In genomic region chrX:66760648-66761047, GRCh38 we compare ENCODE assay signal across 17 cellular contexts.
A peak's percentile ranks its signal among the peaks of the same experiment; 100 is the strongest.
DNase-seq lines count a peak whose midpoint lies in the region; ATAC-seq, FAIRE-seq and TF ChIP-seq lines count a peak whose summit lies in the region.
"Had no signal": no experiment of that assay in that cellular context is flagged by ENCODE, and none has a peak within 500 bp of the region (broad histone marks: within the 10 kb centered on the region; RNA-seq: fewer than 3 reads in every experiment).

No MANE protein-coding gene starts in this region.

- H3K36me3 ChIP-seq in Loucy (ENCODE audit: insufficient read depth, low read length) = no peaks in the 10 kb centered on the region
- H3K36me3 ChIP-seq in astrocyte (ENCODE audit: insufficient read depth, low read length) = no peaks in the 10 kb centered on the region
- no peaks in the 10 kb centered on the region for H3K36me3 ChIP-seq in right lobe of liver
- H3K36me3 ChIP-seq in MG63 = no peaks in the 10 kb centered on the region
- H3K36me3 ChIP-seq: gastrocnemius medialis, WERI-Rb-1 had no signal

- H3K79me2 ChIP-seq in Loucy (ENCODE audit: insufficient read depth, low read length) (no peaks in the 10 kb centered on the region), astrocyte (ENCODE audit: insufficient read depth, low read length) (no peaks in the 10 kb centered on the region)

- H2AFZ ChIP-seq in Loucy (ENCODE audit: low read length) (no peak overlapping the region), astrocyte (ENCODE audit: low read depth, low read length) (no peak overlapping the region)

- H3K9ac ChIP-seq in Loucy (ENCODE audit: low read depth, low read length, poor library complexity, severe bottlenecking) = no peak overlapping the region
- no peak overlapping the region for H3K9ac ChIP-seq in astrocyte (ENCODE audit: low read length)

- no peaks in the 10 kb centered on the region for H3K4me1 Mint-ChIP-seq in astrocyte (ENCODE audit: low read depth, unreplicated experiment)
- no peaks in the 10 kb centered on the region for H3K4me1 Mint-ChIP-seq in activated T-helper 2 cell treated with anti-CD3 and anti-CD28 coated beads, Interferon-gamma antibody, Interleukin-2, Interleukin-4, amounts not matched to agents 10 μg/mL and 5 μg/mL and 100 μg/mL, durations not matched to agents 14 hours and 24 hours and 36 hours (ENCODE audit: low read depth)
- H3K4me1 Mint-ChIP-seq: CD4-positive, CD25-positive, alpha-beta regulatory T cell; naive thymus-derived CD8-positive, alpha-beta T cell had no signal

- DNase-seq in ELR (ENCODE audit: low read depth) (peak; percentile 4), astrocyte (ENCODE audit: low read depth) (no peak), right lobe of liver (no peak), MG63 (no peak)
- no peak for DNase-seq in stimulated activated CD4-positive, alpha-beta T cell treated with anti-CD3 and anti-CD28 coated beads, Interleukin-2, amount 100 ng/mL, for 24 hours
- no peak for DNase-seq in activated T-helper 2 cell treated with anti-CD3 and anti-CD28 coated beads, Interferon-gamma antibody, Interleukin-2, Interleukin-4, amounts not matched to agents 10 μg/mL and 5 μg/mL and 100 μg/mL, durations not matched to agents 14 hours and 24 hours and 36 hours (ENCODE audit: low spot score)
- DNase-seq: CD4-positive, CD25-positive, alpha-beta regulatory T cell; gastrocnemius medialis; kidney glomerular epithelial cell; naive thymus-derived CD8-positive, alpha-beta T cell; NCI-H1105 treated with DMSO at 0.1 percent for 48 hours; NCI-H510A treated with DMSO at 0.1 percent for 48 hours; Right ventricle myocardium superior; WERI-Rb-1 had no signal

- H3K4me3 ChIP-seq in Loucy (ENCODE audit: low read length, poor library complexity, severe bottlenecking) (no peak overlapping the region), astrocyte (ENCODE audit: insufficient read depth, low read depth, low read length) (no peak overlapping the region), right lobe of liver (no peak overlapping the region), MG63 (no peak overlapping the region)
- H3K4me3 ChIP-seq: gastrocnemius medialis had no signal

- H3K4me3 Mint-ChIP-seq in astrocyte (ENCODE audit: unreplicated experiment) = no peak overlapping the region
- H3K4me3 Mint-ChIP-seq in activated T-helper 2 cell treated with anti-CD3 and anti-CD28 coated beads, Interferon-gamma antibody, Interleukin-2, Interleukin-4, amounts not matched to agents 10 μg/mL and 5 μg/mL and 100 μg/mL, durations not matched to agents 14 hours and 24 hours and 36 hours (ENCODE audit: low read depth) = no peak overlapping the region
- H3K4me3 Mint-ChIP-seq: CD4-positive, CD25-positive, alpha-beta regulatory T cell; dendritic cell treated with granulocyte-macrophage colony-stimulating factor and Interleukin-4, amounts not matched to agents 40 ng/mL and 50 ng/mL, for 4 days; naive thymus-derived CD8-positive, alpha-beta T cell had no signal

- TF ChIP-seq POLR2A in right lobe of liver (IDR thresholded peaks at IDR 0.05) = no peak

- H4K20me1 ChIP-seq in Loucy (ENCODE audit: insufficient read depth, low read length, poor library complexity, severe bottlenecking) = no peaks in the 10 kb centered on the region
- H4K20me1 ChIP-seq in astrocyte (ENCODE audit: insufficient read depth, low read length) = no peaks in the 10 kb centered on the region

- TF ChIP-seq CTCF in Loucy (conservative IDR thresholded peaks at IDR 0.05; ENCODE audit: low read length) = peak; percentile 31; the same call in 1 of the 2 replicates
- peak; percentile 7 for TF ChIP-seq CTCF in astrocyte (IDR thresholded peaks at IDR 0.05; ENCODE audit: insufficient read depth, low read depth, low read length)
- peak; percentile 17 to 43 (median 38) for TF ChIP-seq CTCF in right lobe of liver (IDR thresholded peaks at IDR 0.05)

- H3K9me3 Mint-ChIP-seq in astrocyte (ENCODE audit: unreplicated experiment) = no peaks in the 10 kb centered on the region
- H3K9me3 Mint-ChIP-seq in activated T-helper 2 cell treated with anti-CD3 and anti-CD28 coated beads, Interferon-gamma antibody, Interleukin-2, Interleukin-4, amounts not matched to agents 10 μg/mL and 5 μg/mL and 100 μg/mL, durations not matched to agents 14 hours and 24 hours and 36 hours = no peaks in the 10 kb centered on the region
- H3K9me3 Mint-ChIP-seq: dendritic cell treated with granulocyte-macrophage colony-stimulating factor and Interleukin-4, amounts not matched to agents 40 ng/mL and 50 ng/mL, for 4 days had no signal

- H3K27me3 ChIP-seq in Loucy (ENCODE audit: insufficient read depth, low read length, poor library complexity, severe bottlenecking) (no peaks in the 10 kb centered on the region), astrocyte (ENCODE audit: insufficient read depth, low read length) (no peaks in the 10 kb centered on the region), right lobe of liver (no peaks in the 10 kb centered on the region), MG63 (no peaks in the 10 kb centered on the region)
- H3K27me3 ChIP-seq: gastrocnemius medialis had no signal

- H3F3A ChIP-seq in Loucy (ENCODE audit: low read depth) = no peaks in the 10 kb centered on the region

- H3K27ac ChIP-seq in astrocyte (ENCODE audit: low read depth, low read length) (no peak overlapping the region), right lobe of liver (no peak overlapping the region)
- H3K27ac ChIP-seq: gastrocnemius medialis, WERI-Rb-1 had no signal

- ATAC-seq in right lobe of liver (peak; percentile 33 to 56 (median 41)), HG03457 (IDR thresholded peaks at IDR 0.05; ENCODE audit: unreplicated experiment) (no peak)
- ATAC-seq: gastrocnemius medialis; naive thymus-derived CD8-positive, alpha-beta T cell had no signal

- no peaks in the 10 kb centered on the region for H3K9me2 ChIP-seq in Loucy (replicated peaks; ENCODE audit: low read depth, low read length)

- H3K4me1 ChIP-seq in Loucy (ENCODE audit: insufficient read depth, low read length, poor library complexity, severe bottlenecking) (no peaks in the 10 kb centered on the region), astrocyte (ENCODE audit: insufficient read depth, low read length) (no peaks in the 10 kb centered on the region), right lobe of liver (no peaks in the 10 kb centered on the region)
- H3K4me1 ChIP-seq: gastrocnemius medialis had no signal

- H3K4me2 ChIP-seq in Loucy (ENCODE audit: low read depth, low read length, poor library complexity, severe bottlenecking) = no peak overlapping the region
- no peak overlapping the region for H3K4me2 ChIP-seq in astrocyte (ENCODE audit: low read length)

- no peaks in the 10 kb centered on the region for H3K36me3 Mint-ChIP-seq in astrocyte (ENCODE audit: low read depth, unreplicated experiment)
- H3K36me3 Mint-ChIP-seq in activated T-helper 2 cell treated with anti-CD3 and anti-CD28 coated beads, Interferon-gamma antibody, Interleukin-2, Interleukin-4, amounts not matched to agents 10 μg/mL and 5 μg/mL and 100 μg/mL, durations not matched to agents 14 hours and 24 hours and 36 hours (ENCODE audit: low read depth) = no peaks in the 10 kb centered on the region
- H3K36me3 Mint-ChIP-seq: CD4-positive, CD25-positive, alpha-beta regulatory T cell; naive thymus-derived CD8-positive, alpha-beta T cell had no signal

- FAIRE-seq in astrocyte (lab: Jason Lieb, UNC) = no peak

- no peaks in the 10 kb centered on the region for H3K9me3 ChIP-seq in Loucy (ENCODE audit: insufficient read depth, low read depth, low read length)
- no peaks in the 10 kb centered on the region for H3K9me3 ChIP-seq in astrocyte (ENCODE audit: insufficient read depth, low read depth, low read length)
- H3K9me3 ChIP-seq in right lobe of liver = no peaks in the 10 kb centered on the region
- H3K9me3 ChIP-seq in MG63 = no peaks in the 10 kb centered on the region
- H3K9me3 ChIP-seq: gastrocnemius medialis had no signal

- no peak overlapping the region for H3K27ac Mint-ChIP-seq in astrocyte (ENCODE audit: unreplicated experiment)
- no peak overlapping the region for H3K27ac Mint-ChIP-seq in activated T-helper 2 cell treated with anti-CD3 and anti-CD28 coated beads, Interferon-gamma antibody, Interleukin-2, Interleukin-4, amounts not matched to agents 10 μg/mL and 5 μg/mL and 100 μg/mL, durations not matched to agents 14 hours and 24 hours and 36 hours
- H3K27ac Mint-ChIP-seq: CD4-positive, CD25-positive, alpha-beta regulatory T cell; dendritic cell treated with granulocyte-macrophage colony-stimulating factor and Interleukin-4, amounts not matched to agents 40 ng/mL and 50 ng/mL, for 4 days; naive thymus-derived CD8-positive, alpha-beta T cell had no signal

- WGBS in right lobe of liver (ENCODE audit: insufficient coverage, low coverage, low lambda C conversion rate, missing lambda C conversion rate) = 47% methylated on average over 1 of the region's 1 CpG

- H3K27me3 Mint-ChIP-seq in astrocyte (ENCODE audit: low read depth, unreplicated experiment) = no peaks in the 10 kb centered on the region
- H3K27me3 Mint-ChIP-seq in activated T-helper 2 cell treated with anti-CD3 and anti-CD28 coated beads, Interferon-gamma antibody, Interleukin-2, Interleukin-4, amounts not matched to agents 10 μg/mL and 5 μg/mL and 100 μg/mL, durations not matched to agents 14 hours and 24 hours and 36 hours (ENCODE audit: low read depth) = no peaks in the 10 kb centered on the region
- H3K27me3 Mint-ChIP-seq: CD4-positive, CD25-positive, alpha-beta regulatory T cell; dendritic cell treated with granulocyte-macrophage colony-stimulating factor and Interleukin-4, amounts not matched to agents 40 ng/mL and 50 ng/mL, for 4 days had no signal

- intact Hi-C loops in right lobe of liver (cut with DNase I) = no loop called here
- intact Hi-C loops in activated T-helper 2 cell treated with anti-CD3 and anti-CD28 coated beads, Interferon-gamma antibody, Interleukin-2, Interleukin-4, amounts not matched to agents 10 μg/mL and 5 μg/mL and 100 μg/mL, durations not matched to agents 14 hours and 24 hours and 36 hours (cut with micrococcal nuclease) = no loop called here
